ENCODE assay signal across 8 cellular contexts in genomic region chr12:124917841-124918621, GRCh38. TPM values are rescaled to one million over a fixed set of nuclear protein-coding genes. Genes with fewer than 3 reads are reported as not detected.
DNase-seq lines count a peak whose midpoint lies in the region; ATAC-seq and TF ChIP-seq lines count a peak whose summit lies in the region.

No MANE protein-coding gene starts in this region.

- no peaks in the 10 kb centered on the region for H4K20me1 ChIP-seq in OCI-LY1 (ENCODE audit: insufficient read depth, low read length)

- no peaks in the 10 kb centered on the region for H3K27me3 Mint-ChIP-seq in endodermal cell (ENCODE audit: insufficient read depth)

- no peak for ATAC-seq in HG02852 (IDR thresholded peaks at IDR 0.05; ENCODE audit: unreplicated experiment)
- no peak for ATAC-seq in GM21786 (IDR thresholded peaks at IDR 0.05; ENCODE audit: unreplicated experiment)

- H3K36me3 Mint-ChIP-seq in endodermal cell (ENCODE audit: low read depth), result peaks cover 14% of the 10 kb centered on the region

- H3K9me2 ChIP-seq in OCI-LY1 (ENCODE audit: low read depth, low read length), result no peaks in the 10 kb centered on the region

- TF ChIP-seq CTCF in OCI-LY1 (IDR thresholded peaks at IDR 0.05; ENCODE audit: low read length) (no peak), endodermal cell (conservative IDR thresholded peaks at IDR 0.05) (no peak)

- H3K4me3 ChIP-seq in OCI-LY1 (ENCODE audit: low read depth, low read length, poor library complexity, severe bottlenecking) (peak overlapping the region; percentile 97), endodermal cell (ENCODE audit: low read length) (peak overlapping the region; percentile 71), neuron (ENCODE audit: low read length) (peak overlapping the region; percentile 54)

- no peaks in the 10 kb centered on the region for H3K9me3 ChIP-seq in OCI-LY1 (ENCODE audit: low read length)
- H3K9me3 ChIP-seq in endodermal cell (ENCODE audit: control insufficient read depth, low read length), result no peaks in the 10 kb centered on the region
- H3K9me3 ChIP-seq in neuron (ENCODE audit: low read length), result no peaks in the 10 kb centered on the region

- no peaks in the 10 kb centered on the region for H3K9me3 Mint-ChIP-seq in endodermal cell

- H3K27ac ChIP-seq in OCI-LY1 (ENCODE audit: low read depth, low read length, poor library complexity, severe bottlenecking), result peak overlapping the region; percentile 100
- peak overlapping the region; percentile 97 for H3K27ac ChIP-seq in endodermal cell (ENCODE audit: low read depth, low read length)

- peaks cover 62% of the 10 kb centered on the region for H3K4me1 Mint-ChIP-seq in endodermal cell

- 76 to 88% methylated on average over 6 to 11 of the region's 12 CpGs for WGBS in endodermal cell (ENCODE audit: insufficient coverage in 1 of 2, insufficient read length in 1 of 2), 2 experiments

- DNase-seq in CD1c-positive myeloid dendritic cell (ENCODE audit: extremely low spot score) (peak; percentile 82), endodermal cell (peak; percentile 67), NCI-H2171 treated with DMSO at 0.1 percent for 48 hours (lab: John Stamatoyannopoulos, UW) (no peak)
- no peak for DNase-seq in stimulated activated naive CD4-positive, alpha-beta T cell (lab: John Stamatoyannopoulos, UW)

- no peaks in the 10 kb centered on the region for H3K27me3 ChIP-seq in OCI-LY1 (ENCODE audit: insufficient read depth, low read length)
- H3K27me3 ChIP-seq in endodermal cell (ENCODE audit: control insufficient read depth, insufficient read depth, low read length, poor library complexity, severe bottlenecking), result no peaks in the 10 kb centered on the region
- H3K27me3 ChIP-seq in neuron (ENCODE audit: insufficient read depth, low read length), result no peaks in the 10 kb centered on the region

- peak overlapping the region; percentile 100 for H3K4me3 Mint-ChIP-seq in endodermal cell

- peaks cover 12% of the 10 kb centered on the region for H3K79me2 ChIP-seq in OCI-LY1 (ENCODE audit: insufficient read depth, low read length)

- peak overlapping the region; percentile 98 for H3K9ac ChIP-seq in OCI-LY1 (ENCODE audit: low read length)
- peak overlapping the region; percentile 51 for H3K9ac ChIP-seq in endodermal cell (ENCODE audit: extremely low read depth, low read length, poor library complexity, severe bottlenecking)

- H3F3A ChIP-seq in OCI-LY1 (ENCODE audit: insufficient read depth, low read length), result peaks cover 28% of the 10 kb centered on the region

- H2AFZ ChIP-seq in OCI-LY1 (ENCODE audit: low read length) (no peak overlapping the region), neuron (ENCODE audit: low read depth, low read length) (no peak overlapping the region)

- peak overlapping the region; percentile 89 for H3K4me2 ChIP-seq in OCI-LY1 (ENCODE audit: low read length)

- peaks cover 78% of the 10 kb centered on the region for H3K4me1 ChIP-seq in OCI-LY1 (ENCODE audit: insufficient read depth, low read length, severe bottlenecking)
- H3K4me1 ChIP-seq in endodermal cell (ENCODE audit: control insufficient read depth, insufficient read depth, low read length), result peaks cover 19% of the 10 kb centered on the region
- peaks cover 61% of the 10 kb centered on the region for H3K4me1 ChIP-seq in neuron (ENCODE audit: insufficient read depth, low read length)

- peak overlapping the region; percentile 96 for H3K27ac Mint-ChIP-seq in endodermal cell

- H3K36me3 ChIP-seq in OCI-LY1 (ENCODE audit: insufficient read depth, low read length), result peaks cover 14% of the 10 kb centered on the region
- H3K36me3 ChIP-seq in endodermal cell (ENCODE audit: control insufficient read depth, insufficient read depth, low read length), result peaks cover 13% of the 10 kb centered on the region
- peaks cover 7% of the 10 kb centered on the region for H3K36me3 ChIP-seq in neuron (ENCODE audit: insufficient read depth, low read length)

RNA-seq across cellular contexts. Expression of gene UBC, which starts 3.6 kb away (rescaled TPM):
- total RNA-seq in endodermal cell, result 100 to 1,000 TPM; 580 to 625 TPM
- 856 TPM for polyA plus RNA-seq in endodermal cell (2013, experiment 1 of 2)
- 866 TPM for polyA plus RNA-seq in endodermal cell (2013, experiment 2 of 2)

RNA-seq across cellular contexts. Expression of gene SCARB1, which starts 54.4 kb away (rescaled TPM):
- total RNA-seq in endodermal cell, result 10 to 100 TPM; 33.0 to 36.2 TPM
- 26.1 TPM for polyA plus RNA-seq in endodermal cell (2013, experiment 1 of 2)
- 30.2 TPM for polyA plus RNA-seq in endodermal cell (2013, experiment 2 of 2)

Comparison
In these comparisons a context has a peak if more than half of its experiments do, and no peak if none do; other contexts are left out.
1. DNase-seq: peak in CD1c-positive myeloid dendritic cell (single experiment) and endodermal cell (single experiment); none in NCI-H2171 treated with DMSO at 0.1 percent for 48 hours (single experiment) and stimulated activated naive CD4-positive, alpha-beta T cell (0 of 6).
2. Peak in every context shown above with its lines, with median percentiles within 50 percentile points of each other: H3K4me3 ChIP-seq.